8 cellular contexts compared by ENCODE assay signal in genomic region chr10:77165445-77166316, GRCh38.
DNase-seq lines count a peak whose midpoint lies in the region; ATAC-seq and TF ChIP-seq lines count a peak whose summit lies in the region.

No MANE protein-coding gene starts in this region.

- peak overlapping the region; percentile 58 for H3K4me3 Mint-ChIP-seq in natural killer cell treated with Interleukin-12 subunit alpha and Interleukin-12 subunit beta and Interleukin-15 and Interleukin-18, amount 100 ng/mL, for 72 hours

- intact Hi-C loops in uterus (cut with DNase I; ENCODE audit: low total_unique reads), result no loop called here

- no peak overlapping the region for H2AFZ ChIP-seq in fibroblast of lung (ENCODE audit: low read length)

- no peaks in the 10 kb centered on the region for H3K9me3 Mint-ChIP-seq in natural killer cell treated with Interleukin-12 subunit alpha and Interleukin-12 subunit beta and Interleukin-15 and Interleukin-18, amount 100 ng/mL, for 72 hours

- H3K36me3 Mint-ChIP-seq in natural killer cell treated with Interleukin-12 subunit alpha and Interleukin-12 subunit beta and Interleukin-15 and Interleukin-18, amount 100 ng/mL, for 72 hours, result no peaks in the 10 kb centered on the region

- TF ChIP-seq CTCF in 22Rv1 (IDR thresholded peaks at IDR 0.05), result peak; percentile 82
- TF ChIP-seq CTCF in GM10266 (IDR thresholded peaks at IDR 0.05; ENCODE audit: control insufficient read depth, insufficient read depth, low read depth, missing control alignments), result peak; percentile 80
- TF ChIP-seq CTCF in fibroblast of lung (conservative IDR thresholded peaks at IDR 0.05 in 1 of 2, IDR thresholded peaks at IDR 0.05 in 1 of 2; ENCODE audit: low read depth in 1 of 2, low read length in 2 of 2), result peak; percentile 70 to 81
- peak; percentile 76 to 85 (median 78) for TF ChIP-seq CTCF in uterus (IDR thresholded peaks at IDR 0.05)

- peak; percentile 63 for ATAC-seq in HG03280 (IDR thresholded peaks at IDR 0.05; ENCODE audit: unreplicated experiment)
- ATAC-seq in natural killer cell treated with Interleukin-12 subunit alpha and Interleukin-12 subunit beta and Interleukin-15 and Interleukin-18, amount 100 ng/mL, for 72 hours, result peak in 1 of 2 donors; percentile 54

- H3K4me2 ChIP-seq in fibroblast of lung (ENCODE audit: extremely low read depth, insufficient read depth, low read length), result peak overlapping the region; percentile 45

- no peak overlapping the region for H3K27ac Mint-ChIP-seq in natural killer cell treated with Interleukin-12 subunit alpha and Interleukin-12 subunit beta and Interleukin-15 and Interleukin-18, amount 100 ng/mL, for 72 hours

- H4K20me1 ChIP-seq in fibroblast of lung (ENCODE audit: control insufficient read depth, extremely low read depth, insufficient read depth, low read length), result no peaks in the 10 kb centered on the region

- no peak overlapping the region for H3K9ac ChIP-seq in fibroblast of lung (ENCODE audit: insufficient read depth, low read length)

- H3K36me3 ChIP-seq in fibroblast of lung (ENCODE audit: control insufficient read depth, insufficient read depth, low read length), result no peaks in the 10 kb centered on the region
- H3K36me3 ChIP-seq in uterus, result no peaks in the 10 kb centered on the region

- H3K27ac ChIP-seq in 22Rv1 (no peak overlapping the region), fibroblast of lung (ENCODE audit: insufficient read depth, low read length) (peak overlapping the region; percentile 30), uterus (no peak overlapping the region)

- peaks cover 0 to 4% of the 10 kb centered on the region in 2 donors for H3K4me1 Mint-ChIP-seq in natural killer cell treated with Interleukin-12 subunit alpha and Interleukin-12 subunit beta and Interleukin-15 and Interleukin-18, amount 100 ng/mL, for 72 hours (ENCODE audit: low read depth in 2 of 2)

- no peaks in the 10 kb centered on the region for H3K79me2 ChIP-seq in fibroblast of lung (ENCODE audit: control insufficient read depth, insufficient read depth, low read length)

- no peaks in the 10 kb centered on the region for H3K9me3 ChIP-seq in fibroblast of lung (ENCODE audit: control insufficient read depth, insufficient read depth, low read depth, low read length)
- no peaks in the 10 kb centered on the region for H3K9me3 ChIP-seq in uterus

- H3K4me1 ChIP-seq in fibroblast of lung (ENCODE audit: control insufficient read depth, extremely low read depth, insufficient read depth, low read length) (peaks cover 32% of the 10 kb centered on the region), uterus (peaks cover 0 to 2% of the 10 kb centered on the region in 2 donors)

- DNase-seq in GM10266 (ENCODE audit: extremely low spot score) (peak; percentile 41), NCI-H460 (ENCODE audit: extremely low read depth, low read depth) (peak; percentile 77), fibroblast of lung (ENCODE audit: low read depth in 2 of 2) (peak; percentile 55 to 76), uterus (peak; percentile 34 to 64)
- peak; percentile 60 for DNase-seq in activated CD8-positive, alpha-beta memory T cell treated with anti-CD3 and anti-CD28 coated beads for 24 hours
- DNase-seq in natural killer cell treated with Interleukin-12 subunit alpha and Interleukin-12 subunit beta and Interleukin-15 and Interleukin-18, amount 100 ng/mL, for 72 hours (ENCODE audit: low spot score), result no peak

- H3K27me3 Mint-ChIP-seq in natural killer cell treated with Interleukin-12 subunit alpha and Interleukin-12 subunit beta and Interleukin-15 and Interleukin-18, amount 100 ng/mL, for 72 hours, result peaks cover 5 to 24% of the 10 kb centered on the region in 2 donors

- H3K4me3 ChIP-seq in fibroblast of lung (replicated peaks in 1 of 4; ENCODE audit: control extremely low read depth in 1 of 4, insufficient read depth in 1 of 4, low read depth in 3 of 4, low read length in 4 of 4), result no peak overlapping the region
- H3K4me3 ChIP-seq in uterus, result no peak overlapping the region

- H3K27me3 ChIP-seq in fibroblast of lung (ENCODE audit: control insufficient read depth, insufficient read depth, low read length), result no peaks in the 10 kb centered on the region
- no peaks in the 10 kb centered on the region for H3K27me3 ChIP-seq in uterus

- no peak for TF ChIP-seq POLR2A in uterus (IDR thresholded peaks at IDR 0.05)
